In the genomic region with DNA sequence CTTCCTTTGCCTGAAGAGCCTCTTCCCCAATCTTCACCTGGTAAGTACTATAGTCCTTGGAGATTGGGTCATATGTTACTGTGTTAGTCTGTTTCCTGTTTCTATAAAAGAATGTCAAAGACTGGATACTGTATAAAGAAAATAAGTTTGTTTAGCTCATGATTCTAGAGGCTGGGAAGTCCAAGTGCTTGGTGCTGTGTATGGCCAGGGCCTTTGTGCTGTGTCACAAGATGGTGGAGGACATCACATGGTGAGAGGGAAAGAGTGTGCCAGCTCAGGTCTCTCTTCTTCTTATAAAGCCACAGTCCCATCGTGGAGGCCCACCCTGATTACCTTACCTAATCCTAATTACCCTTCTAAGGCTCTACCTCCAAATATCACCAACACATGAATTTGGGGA, we compare ENCODE assay signal across 1 cellular context.
TF ChIP-seq lines count a peak whose summit lies in the region.

No MANE protein-coding gene starts in this region.

TF ChIP-seq in H1, 55 proteins besides CTCF, POLR2A, EP300 and RAD21:
- TF ChIP-seq POLR2AphosphoS5 (IDR thresholded peaks at IDR 0.05; ENCODE audit: low read depth, low read length) (no peak), GABPA (IDR thresholded peaks at IDR 0.05; ENCODE audit: borderline replicate concordance, insufficient read depth, low read length) (no peak)
